21 cellular contexts compared by ENCODE assay signal in the genomic region with DNA sequence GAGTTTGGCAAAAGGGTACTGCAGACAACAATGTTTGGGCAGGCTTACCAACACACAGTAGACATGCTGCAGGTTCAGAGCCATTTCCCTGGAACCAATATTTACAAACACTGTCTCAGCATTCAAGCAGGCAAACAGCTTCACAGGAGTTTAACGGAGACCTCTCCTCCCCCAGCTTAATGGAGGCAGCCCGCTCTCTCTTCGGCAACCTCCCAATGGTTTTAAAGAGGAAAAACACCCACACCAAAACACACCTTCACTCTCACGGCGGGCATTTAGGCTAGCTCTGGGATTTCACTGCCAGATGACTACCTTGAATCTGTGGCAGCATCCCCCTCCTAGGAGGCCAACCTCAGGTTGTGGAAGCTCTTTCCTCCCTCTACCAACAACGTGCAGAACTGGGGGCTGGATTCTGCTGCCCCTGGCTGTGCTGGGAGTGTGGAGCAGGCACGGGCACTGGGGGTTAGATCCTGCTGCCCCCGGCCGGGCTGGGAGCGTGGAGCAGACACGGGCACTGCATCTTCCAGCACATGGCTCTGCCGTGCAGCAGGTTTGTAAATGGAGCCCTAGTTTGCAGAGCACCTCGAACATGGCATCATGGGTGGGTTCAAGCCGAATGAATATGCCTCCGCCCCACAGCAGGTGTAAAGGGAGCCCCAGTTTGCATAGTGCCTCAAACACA.
"Had no signal": no experiment of that assay in that cellular context is flagged by ENCODE, and none has a peak within 500 bp of the region (broad histone marks: within the 10 kb centered on the region; RNA-seq: fewer than 3 reads in every experiment).

No MANE protein-coding gene starts in this region.

- DNase-seq: heart right ventricle; islet precursor cell; lower lobe of right lung; mammary epithelial cell; mesenchymal stem cell; naive thymus-derived CD8-positive, alpha-beta T cell; ovary; stimulated activated CD4-positive, alpha-beta T cell treated with anti-CD3 and anti-CD28 coated beads, Interleukin-12 subunit alpha, Interleukin-12 subunit beta, amount 100 ng/mL, for 4 hours; stimulated activated CD4-positive, alpha-beta T cell treated with anti-CD3 and anti-CD28 coated beads, Interleukin-15, amount 100 ng/mL, for 24 hours; stimulated activated CD4-positive, alpha-beta T cell treated with anti-CD3 and anti-CD28 coated beads, Interleukin-2, amount 100 ng/mL, for 24 hours; stimulated activated CD4-positive, alpha-beta T cell treated with anti-CD3 and anti-CD28 coated beads, Interleukin-4, amount 100 ng/mL, for 24 hours; stimulated activated naive CD4-positive, alpha-beta T cell; uterus had no signal

- ATAC-seq: heart right ventricle; left lung; lower lobe of right lung; naive thymus-derived CD8-positive, alpha-beta T cell; sciatic nerve; stimulated activated effector memory CD8-positive, alpha-beta T cell treated with anti-CD3 and anti-CD28 coated beads, Interleukin-12 subunit alpha, Interleukin-12 subunit beta, amount 100 ng/mL, for 72 hours had no signal

- H3K36me3 Mint-ChIP-seq: naive thymus-derived CD8-positive, alpha-beta T cell; neural progenitor cell; stimulated activated effector memory CD8-positive, alpha-beta T cell treated with anti-CD3 and anti-CD28 coated beads, Interleukin-12 subunit alpha, Interleukin-12 subunit beta, amount 100 ng/mL, for 72 hours; type B pancreatic cell had no signal

- H3K27ac Mint-ChIP-seq: naive thymus-derived CD8-positive, alpha-beta T cell; nephron; neural progenitor cell; progenitor cell of endocrine pancreas; stimulated activated effector memory CD8-positive, alpha-beta T cell treated with anti-CD3 and anti-CD28 coated beads, Interleukin-12 subunit alpha, Interleukin-12 subunit beta, amount 100 ng/mL, for 72 hours; stimulated activated naive CD8-positive, alpha-beta T cell treated with anti-CD3 and anti-CD28 coated beads, Interleukin-15, Interleukin-2, amounts not matched to agents 100 ng/mL and 50 ng/mL, for 24 hours; type B pancreatic cell had no signal

- H3K4me3 Mint-ChIP-seq: naive thymus-derived CD8-positive, alpha-beta T cell; nephron; neural progenitor cell; stimulated activated effector memory CD8-positive, alpha-beta T cell treated with anti-CD3 and anti-CD28 coated beads, Interleukin-12 subunit alpha, Interleukin-12 subunit beta, amount 100 ng/mL, for 72 hours; stimulated activated naive CD8-positive, alpha-beta T cell treated with anti-CD3 and anti-CD28 coated beads, Interleukin-15, Interleukin-2, amounts not matched to agents 100 ng/mL and 50 ng/mL, for 24 hours; type B pancreatic cell had no signal

- H3K4me1 Mint-ChIP-seq: naive thymus-derived CD8-positive, alpha-beta T cell; neural progenitor cell; stimulated activated effector memory CD8-positive, alpha-beta T cell treated with anti-CD3 and anti-CD28 coated beads, Interleukin-12 subunit alpha, Interleukin-12 subunit beta, amount 100 ng/mL, for 72 hours had no signal

- H3K9me3 Mint-ChIP-seq: nephron; neural progenitor cell; stimulated activated effector memory CD8-positive, alpha-beta T cell treated with anti-CD3 and anti-CD28 coated beads, Interleukin-12 subunit alpha, Interleukin-12 subunit beta, amount 100 ng/mL, for 72 hours; stimulated activated naive CD8-positive, alpha-beta T cell treated with anti-CD3 and anti-CD28 coated beads, Interleukin-15, Interleukin-2, amounts not matched to agents 100 ng/mL and 50 ng/mL, for 24 hours; type B pancreatic cell had no signal
